8 cellular contexts compared by ENCODE assay signal in the genomic region with DNA sequence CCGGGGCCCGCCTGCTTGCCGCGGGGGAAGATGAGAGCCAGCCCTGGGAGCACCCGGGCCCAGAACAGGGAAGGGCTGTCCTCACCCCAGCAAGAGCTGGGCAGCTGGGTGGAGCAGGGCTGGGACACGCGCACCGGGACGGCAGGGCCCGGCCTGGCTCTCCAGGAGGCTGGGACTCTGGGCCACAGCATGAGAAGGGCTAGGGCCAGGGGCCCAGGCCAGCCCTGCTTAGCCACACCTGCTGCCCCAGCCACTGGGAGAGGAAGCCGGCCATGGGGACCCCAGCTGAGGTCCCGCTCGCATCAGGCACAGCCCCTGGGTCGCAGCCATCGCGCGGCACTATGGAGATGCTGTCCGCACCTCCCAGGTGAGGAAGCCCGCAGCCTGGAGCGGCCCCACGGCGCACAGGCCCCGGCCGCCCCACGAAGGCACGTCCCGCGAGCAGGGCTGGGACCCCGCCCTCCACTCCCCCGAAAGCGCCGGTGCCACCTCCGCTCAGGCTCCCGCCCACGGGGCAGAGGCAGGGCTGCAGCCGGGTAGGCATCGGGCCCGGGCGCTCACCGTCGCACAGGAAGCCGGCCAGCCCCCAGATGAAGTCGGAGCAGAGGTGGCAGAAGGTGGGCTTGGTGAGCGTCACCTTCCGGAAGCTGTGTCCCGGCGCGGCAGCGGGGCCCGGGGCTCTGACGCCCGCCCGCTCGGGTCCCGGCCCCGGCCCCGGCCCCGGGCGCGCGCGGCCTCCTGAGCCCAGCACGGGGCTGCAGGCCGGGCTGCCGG. TPM values are rescaled to one million over a fixed set of nuclear protein-coding genes. Genes with fewer than 3 reads are reported as not detected.
DNase-seq lines count a peak whose midpoint lies in the region; ATAC-seq and TF ChIP-seq lines count a peak whose summit lies in the region.

No MANE protein-coding gene starts in this region.

- H3K9me3 Mint-ChIP-seq in activated CD4-positive, alpha-beta memory T cell treated with anti-CD3 and anti-CD28 coated beads for 36 hours, result no peaks in the 10 kb centered on the region
- H3K9me3 Mint-ChIP-seq in endodermal cell, result peaks cover 10% of the 10 kb centered on the region
- peaks cover 3% of the 10 kb centered on the region for H3K9me3 Mint-ChIP-seq in nephron

- WGBS in endodermal cell (ENCODE audit: insufficient coverage in 1 of 2, insufficient read length in 1 of 2), 2 experiments, result 4 to 15% methylated on average over 3 to 65 of the region's 65 CpGs
- WGBS in testis, 2 donors, result 0 to 1% methylated on average over 19 to 28 of the region's 65 CpGs

- no peaks in the 10 kb centered on the region for H3K4me1 ChIP-seq in endodermal cell (ENCODE audit: control insufficient read depth, insufficient read depth, low read length)
- peaks cover 14% of the 10 kb centered on the region for H3K4me1 ChIP-seq in testis

- no peak for TF ChIP-seq CTCF in endodermal cell (conservative IDR thresholded peaks at IDR 0.05)
- no peak for TF ChIP-seq CTCF in nephron (IDR thresholded peaks at IDR 0.05; ENCODE audit: unreplicated experiment in 3 of 3)
- TF ChIP-seq CTCF in testis (IDR thresholded peaks at IDR 0.05), result no peak

- no peaks in the 10 kb centered on the region for H3K27me3 Mint-ChIP-seq in activated CD4-positive, alpha-beta memory T cell treated with anti-CD3 and anti-CD28 coated beads for 36 hours
- H3K27me3 Mint-ChIP-seq in endodermal cell (ENCODE audit: insufficient read depth), result peaks cover 39% of the 10 kb centered on the region
- peaks cover 22% of the 10 kb centered on the region for H3K27me3 Mint-ChIP-seq in nephron (ENCODE audit: low read depth)

- peaks cover 8% of the 10 kb centered on the region for H3K4me1 Mint-ChIP-seq in activated CD4-positive, alpha-beta memory T cell treated with anti-CD3 and anti-CD28 coated beads for 36 hours (ENCODE audit: low read depth)
- H3K4me1 Mint-ChIP-seq in endodermal cell (peaks cover 8% of the 10 kb centered on the region), nephron (no peaks in the 10 kb centered on the region)

- H3K36me3 ChIP-seq in endodermal cell (ENCODE audit: control insufficient read depth, insufficient read depth, low read length) (no peaks in the 10 kb centered on the region), testis (ENCODE audit: low read depth, missing control alignments) (no peaks in the 10 kb centered on the region)

- H3K36me3 Mint-ChIP-seq in activated CD4-positive, alpha-beta memory T cell treated with anti-CD3 and anti-CD28 coated beads for 36 hours, result no peaks in the 10 kb centered on the region
- peaks cover 2% of the 10 kb centered on the region for H3K36me3 Mint-ChIP-seq in endodermal cell (ENCODE audit: low read depth)
- no peaks in the 10 kb centered on the region for H3K36me3 Mint-ChIP-seq in nephron (ENCODE audit: low read depth)

- H3K27me3 ChIP-seq in endodermal cell (ENCODE audit: control insufficient read depth, insufficient read depth, low read length, poor library complexity, severe bottlenecking) (peaks cover 9% of the 10 kb centered on the region), testis (no peaks in the 10 kb centered on the region)

- peak overlapping the region; percentile 55 for H3K4me3 Mint-ChIP-seq in activated CD4-positive, alpha-beta memory T cell treated with anti-CD3 and anti-CD28 coated beads for 36 hours
- H3K4me3 Mint-ChIP-seq in endodermal cell (peak overlapping the region; percentile 52), nephron (peak overlapping the region; percentile 11 to 59 (median 54))

- TF ChIP-seq POLR2A in testis (IDR thresholded peaks at IDR 0.05), result no peak

- peak; percentile 42 for ATAC-seq in GM19438 (IDR thresholded peaks at IDR 0.05; ENCODE audit: low read depth, unreplicated experiment)

- no peak overlapping the region for H3K27ac Mint-ChIP-seq in activated CD4-positive, alpha-beta memory T cell treated with anti-CD3 and anti-CD28 coated beads for 36 hours
- no peak overlapping the region for H3K27ac Mint-ChIP-seq in endodermal cell
- H3K27ac Mint-ChIP-seq in nephron, result no peak overlapping the region

- peak overlapping the region; percentile 79 for H3K4me3 ChIP-seq in endodermal cell (ENCODE audit: low read length)
- peak overlapping the region; percentile 61 to 67 for H3K4me3 ChIP-seq in testis

- POLR2A ChIA-PET in activated CD4-positive, alpha-beta memory T cell treated with anti-CD3 and anti-CD28 coated beads for 36 hours (lab: Charles Lee), result interaction anchor here (0.6 kb wide), 1 partner anchor 8 kb away, joined by 4 read pairs; no protein-coding TSS in a partner anchor

- peak; percentile 25 for DNase-seq in ACHN
- DNase-seq in HK-2 (ENCODE audit: unreplicated experiment), result peak; percentile 57
- DNase-seq in activated CD4-positive, alpha-beta memory T cell treated with anti-CD3 and anti-CD28 coated beads for 36 hours, result peak; percentile 64
- peak; percentile 81 for DNase-seq in endodermal cell
- DNase-seq in testis, result no peak
- no peak for DNase-seq in SK-N-DZ (ENCODE audit: low spot score)

- peak overlapping the region; percentile 11 for H3K9ac ChIP-seq in endodermal cell (ENCODE audit: extremely low read depth, low read length, poor library complexity, severe bottlenecking)

- CTCF ChIA-PET in activated CD4-positive, alpha-beta memory T cell treated with anti-CD3 and anti-CD28 coated beads for 36 hours (lab: Charles Lee), result no interaction called here

- intact Hi-C loops in activated CD4-positive, alpha-beta memory T cell treated with anti-CD3 and anti-CD28 coated beads for 36 hours (cut with micrococcal nuclease), result loop anchor here (1.0 to 5.0 kb wide), 4 partner anchors 14 to 191 kb away; a partner anchor contains a TSS
- intact Hi-C loops in testis (cut with DNase I; ENCODE audit: low total_unique reads), result no loop called here

- in situ Hi-C loops in ACHN (cut with HindIII; ENCODE audit: low pct_ligation_motif_present, low pct_unique_long_range_greater_than_20kb, low sequenced_read_pairs), result no loop called here

- H3K27ac ChIP-seq in endodermal cell (ENCODE audit: low read depth, low read length) (no peak overlapping the region), testis (no peak overlapping the region)

- H3K9me3 ChIP-seq in endodermal cell (ENCODE audit: control insufficient read depth, low read length) (no peaks in the 10 kb centered on the region), testis (no peaks in the 10 kb centered on the region)

RNA-seq across cellular contexts. Expression of a gene that starts 0.5 kb away (rescaled TPM):
- 10 to 100 TPM; 11.1 to 11.4 TPM for total RNA-seq in activated CD4-positive, alpha-beta memory T cell treated with anti-CD3 and anti-CD28 coated beads for 36 hours
- total RNA-seq in endodermal cell (10 to 100 TPM; 26.3 to 31.1 TPM), testis (10 to 100 TPM; 20.7 to 22.7 TPM)
- 7.8 TPM for polyA plus RNA-seq in endodermal cell (2013, experiment 1 of 2)
- 8.3 TPM for polyA plus RNA-seq in endodermal cell (2013, experiment 2 of 2)
- polyA plus RNA-seq in testis (ENCODE audit: insufficient read depth, low read depth, low replicate concordance), result 10.8 TPM
- polyA plus RNA-seq in SK-N-DZ (2014; cell fraction: cytosol; rRNA removed), result 1.3 and 1.5 TPM in 2 replicates
- polyA plus RNA-seq in SK-N-DZ (2014; cell fraction: nucleus; rRNA removed), result 11.1 and 12.0 TPM in 2 replicates

RNA-seq across cellular contexts. Expression of a gene that starts 14.0 kb away (rescaled TPM):
- 10 to 100 TPM in 1 of 2 experiments, 1 to 10 TPM in 1; 9.0 to 10.1 TPM for total RNA-seq in activated CD4-positive, alpha-beta memory T cell treated with anti-CD3 and anti-CD28 coated beads for 36 hours
- total RNA-seq in endodermal cell (10 to 100 TPM; 22.4 to 25.6 TPM), testis (10 to 100 TPM; 35.7 to 39.4 TPM)
- 4.3 TPM for polyA plus RNA-seq in endodermal cell (2013, experiment 1 of 2)
- polyA plus RNA-seq in endodermal cell (2013, experiment 2 of 2), result 3.6 TPM
- 8.9 TPM for polyA plus RNA-seq in testis (ENCODE audit: insufficient read depth, low read depth, low replicate concordance)
- 0.15 and 0.30 TPM in 2 replicates for polyA plus RNA-seq in SK-N-DZ (2014; cell fraction: cytosol; rRNA removed)
- polyA plus RNA-seq in SK-N-DZ (2014; cell fraction: nucleus; rRNA removed), result 1.7 and 1.8 TPM in 2 replicates

RNA-seq across cellular contexts. Expression of a gene that starts 20.4 kb away (rescaled TPM):
- total RNA-seq in activated CD4-positive, alpha-beta memory T cell treated with anti-CD3 and anti-CD28 coated beads for 36 hours, result not detected
- total RNA-seq in endodermal cell (1 to 10 TPM in 1 of 2 donors, under 1 TPM in 1; 0.55 to 1.0 TPM), testis (1 to 10 TPM in 1 of 2 donors, under 1 TPM in 1; 0.99 to 2.0 TPM)
- polyA plus RNA-seq in endodermal cell (2013, experiment 1 of 2), result 0.21 TPM
- polyA plus RNA-seq in endodermal cell (2013, experiment 2 of 2), result 0.08 TPM
- 0.51 TPM for polyA plus RNA-seq in testis (ENCODE audit: insufficient read depth, low read depth, low replicate concordance)
- not detected in 2 replicates for polyA plus RNA-seq in SK-N-DZ (2014; cell fraction: cytosol; rRNA removed)
- polyA plus RNA-seq in SK-N-DZ (2014; cell fraction: nucleus; rRNA removed), result 1.5 TPM in 1 of 2 replicates, not detected in the other

RNA-seq across cellular contexts. Expression of a gene that starts 38.6 kb away (rescaled TPM):
- total RNA-seq in activated CD4-positive, alpha-beta memory T cell treated with anti-CD3 and anti-CD28 coated beads for 36 hours, result 10 to 100 TPM; 12.2 to 15.1 TPM
- total RNA-seq in endodermal cell (10 to 100 TPM; 51.0 to 93.3 TPM), testis (10 to 100 TPM; 13.7 to 25.6 TPM)
- 33.2 TPM for polyA plus RNA-seq in endodermal cell (2013, experiment 1 of 2)
- 31.8 TPM for polyA plus RNA-seq in endodermal cell (2013, experiment 2 of 2)
- 14.4 TPM for polyA plus RNA-seq in testis (ENCODE audit: insufficient read depth, low read depth, low replicate concordance)
- 9.9 and 11.8 TPM in 2 replicates for polyA plus RNA-seq in SK-N-DZ (2014; cell fraction: cytosol; rRNA removed)
- 4.5 and 12.9 TPM in 2 replicates for polyA plus RNA-seq in SK-N-DZ (2014; cell fraction: nucleus; rRNA removed)

RNA-seq across cellular contexts. Expression of a gene that starts 40.6 kb away (rescaled TPM):
- total RNA-seq in activated CD4-positive, alpha-beta memory T cell treated with anti-CD3 and anti-CD28 coated beads for 36 hours, result 10 to 100 TPM; 13.8 to 15.8 TPM
- total RNA-seq in endodermal cell (10 to 100 TPM; 15.9 to 23.0 TPM), testis (10 to 100 TPM; 69.2 to 88.2 TPM)
- 21.9 TPM for polyA plus RNA-seq in endodermal cell (2013, experiment 1 of 2)
- 21.2 TPM for polyA plus RNA-seq in endodermal cell (2013, experiment 2 of 2)
- 50.5 TPM for polyA plus RNA-seq in testis (ENCODE audit: insufficient read depth, low read depth, low replicate concordance)
- polyA plus RNA-seq in SK-N-DZ (2014; cell fraction: cytosol; rRNA removed), result 6.0 and 7.4 TPM in 2 replicates
- polyA plus RNA-seq in SK-N-DZ (2014; cell fraction: nucleus; rRNA removed), result 62.1 and 116 TPM in 2 replicates

Comparison
In these comparisons a context has a peak if more than half of its experiments do, and no peak if none do; other contexts are left out.
1. DNase-seq: peak in ACHN (single experiment), HK-2 (single experiment), activated CD4-positive, alpha-beta memory T cell treated with anti-CD3 and anti-CD28 coated beads for 36 hours (single experiment) and endodermal cell (single experiment); none in testis (single experiment) and SK-N-DZ (single experiment).
2. Peak in every context shown above with its lines, with median percentiles within 50 percentile points of each other: H3K4me3 Mint-ChIP-seq.